ENCODE assay signal across 34 cellular contexts in the genomic region with DNA sequence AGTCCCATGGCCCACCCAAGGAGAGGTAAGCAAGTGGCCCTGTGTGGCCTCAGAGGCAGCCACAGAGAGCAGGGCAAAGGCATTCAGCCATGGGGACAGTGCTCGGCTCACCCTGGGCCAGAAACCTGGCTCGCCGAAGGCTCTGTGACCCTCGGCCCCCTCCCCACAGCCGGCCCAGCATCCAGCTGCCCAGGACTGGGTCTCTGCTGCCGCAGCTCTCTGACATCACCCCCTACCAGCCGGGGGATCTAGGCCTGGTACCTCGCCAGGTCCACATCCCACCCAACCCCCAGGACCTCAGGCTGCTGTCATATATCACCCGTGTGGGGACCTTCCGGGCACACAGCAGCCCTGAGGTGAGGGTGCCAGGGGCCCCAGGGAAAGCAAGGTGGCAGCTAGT. TPM values are rescaled to one million over a fixed set of nuclear protein-coding genes. Genes with fewer than 3 reads are reported as not detected.
A peak's percentile ranks its signal among the peaks of the same experiment; 100 is the strongest.
DNase-seq lines count a peak whose midpoint lies in the region; ATAC-seq and TF ChIP-seq lines count a peak whose summit lies in the region.
"Had no signal": no experiment of that assay in that cellular context is flagged by ENCODE, and none has a peak within 500 bp of the region (broad histone marks: within the 10 kb centered on the region; RNA-seq: fewer than 3 reads in every experiment).

No MANE protein-coding gene starts in this region.

- peaks cover 59% of the 10 kb centered on the region for H3K4me1 ChIP-seq in BLaER1

- no peaks in the 10 kb centered on the region for H3K27me3 ChIP-seq in BLaER1
- H3K27me3 ChIP-seq in CD4-positive, alpha-beta T cell (ENCODE audit: control insufficient read depth, insufficient read depth, low read length), result no peaks in the 10 kb centered on the region

- TF ChIP-seq CTCF in CD4-positive, alpha-beta T cell (IDR thresholded peaks at IDR 0.05), result no peak

- peaks cover 50% of the 10 kb centered on the region for H4K20me1 ChIP-seq in BLaER1

- intact Hi-C loops in CD4-positive, alpha-beta T cell (cut with DNase I, micrococcal nuclease), result loop anchor here in 1 of 2 experiments (10.0 kb wide), 1 partner anchor 98 kb away; a partner anchor contains a TSS

- ATAC-seq in CD4-positive, alpha-beta T cell (ENCODE audit: poor library complexity), result no peak
- no peak for ATAC-seq in T-helper 17 cell
- ATAC-seq in memory B cell (ENCODE audit: low read depth), result no peak
- no peak for ATAC-seq in GM19397 (IDR thresholded peaks at IDR 0.05; ENCODE audit: unreplicated experiment)
- ATAC-seq: A549, GM12878, HepG2, PC-3, T-cell had no signal

- H3K9me3 Mint-ChIP-seq in CD4-positive, alpha-beta T cell, result no peaks in the 10 kb centered on the region
- no peaks in the 10 kb centered on the region for H3K9me3 Mint-ChIP-seq in memory B cell
- H3K9me3 Mint-ChIP-seq: T-cell had no signal

- H3K27me3 Mint-ChIP-seq in CD4-positive, alpha-beta T cell, result no peaks in the 10 kb centered on the region
- no peaks in the 10 kb centered on the region for H3K27me3 Mint-ChIP-seq in T-helper 17 cell
- no peaks in the 10 kb centered on the region for H3K27me3 Mint-ChIP-seq in memory B cell
- H3K27me3 Mint-ChIP-seq: T-cell had no signal

- no peak for DNase-seq in CD4-positive, alpha-beta T cell
- DNase-seq in T-helper 17 cell (no peak), memory B cell (ENCODE audit: low spot score in 2 of 2) (no peak), SHP77 treated with DMSO at 0.1 percent for 48 hours (lab: John Stamatoyannopoulos, UW) (no peak)
- no peak for DNase-seq in activated CD4-positive, alpha-beta T cell treated with anti-CD3 and anti-CD28 coated beads, Interleukin-2, amount 50 U/mL, for 1 hour
- no peak for DNase-seq in effector CD4-positive, alpha-beta T cell
- DNase-seq: AML-193; DMS 273 treated with DMSO at 0.1 percent for 48 hours; DMS79; EL; GDM1; H9; KBM-7; MV-4-11; NCI-H1105; NCI-H1436 treated with DMSO at 0.1 percent for 48 hours; NCI-H187 treated with DMSO at 0.1 percent for 48 hours; NCI-H2107; NCI-H446; NCI-H524 treated with DMSO at 0.1 percent for 48 hours; NCI-H82; NK-92 treated with Interleukin-12 subunit alpha and Interleukin-12 subunit beta, amount 100 ng/mL, for 24 hours; PC-3; Right ventricle myocardium superior; T-cell had no signal

- CTCF ChIA-PET in CD4-positive, alpha-beta T cell (lab: Charles Lee), result interaction anchor here (1.3 kb wide), 1 partner anchor 22 kb away, joined by 5 read pairs; a partner anchor contains a TSS

- peak overlapping the region; percentile 90 for H3K4me2 ChIP-seq in BLaER1
- H3K4me2 ChIP-seq: A549 had no signal

- no peak overlapping the region for H3K27ac ChIP-seq in BLaER1
- no peak overlapping the region for H3K27ac ChIP-seq in CD4-positive, alpha-beta T cell (ENCODE audit: low read depth, low read length)
- H3K27ac ChIP-seq: A549 had no signal

- H3K36me3 Mint-ChIP-seq in CD4-positive, alpha-beta T cell (ENCODE audit: low read depth), result peaks cover 5% of the 10 kb centered on the region
- H3K36me3 Mint-ChIP-seq in T-helper 17 cell (ENCODE audit: low read depth) (peaks cover 3% of the 10 kb centered on the region), memory B cell (no peaks in the 10 kb centered on the region)
- H3K36me3 Mint-ChIP-seq: T-cell had no signal

- no peaks in the 10 kb centered on the region for H3K36me3 ChIP-seq in BLaER1

- H3K4me1 Mint-ChIP-seq in CD4-positive, alpha-beta T cell (ENCODE audit: low read depth), result peaks cover 21% of the 10 kb centered on the region
- H3K4me1 Mint-ChIP-seq in T-helper 17 cell, result peaks cover 17% of the 10 kb centered on the region
- peaks cover 13% of the 10 kb centered on the region for H3K4me1 Mint-ChIP-seq in memory B cell

- H3K4me3 Mint-ChIP-seq in CD4-positive, alpha-beta T cell, result peak overlapping the region; percentile 60
- H3K4me3 Mint-ChIP-seq in T-helper 17 cell, result peak overlapping the region; percentile 25
- H3K4me3 Mint-ChIP-seq in memory B cell, result no peak overlapping the region
- H3K4me3 Mint-ChIP-seq: CD14-positive monocyte had no signal

- no peak overlapping the region for H3K4me3 ChIP-seq in BLaER1
- H3K4me3 ChIP-seq: A549, GM12878 had no signal

- POLR2A ChIA-PET in CD4-positive, alpha-beta T cell (lab: Charles Lee), result no interaction called here

- no peak overlapping the region for H3K27ac Mint-ChIP-seq in CD4-positive, alpha-beta T cell
- H3K27ac Mint-ChIP-seq in T-helper 17 cell, result no peak overlapping the region
- peak overlapping the region; percentile 59 for H3K27ac Mint-ChIP-seq in memory B cell
- H3K27ac Mint-ChIP-seq: CD14-positive monocyte, T-cell had no signal

- H3K9me3 ChIP-seq in BLaER1 (no peaks in the 10 kb centered on the region), T-helper 17 cell (ENCODE audit: control insufficient read depth, low read length, poor library complexity, severe bottlenecking) (no peaks in the 10 kb centered on the region)
- no peaks in the 10 kb centered on the region for H3K9me3 ChIP-seq in CD4-positive, alpha-beta T cell (ENCODE audit: control insufficient read depth, low read length)
- H3K9me3 ChIP-seq: A549 had no signal

- H3K9ac ChIP-seq in BLaER1, result no peak overlapping the region

RNA-seq across cellular contexts. Expression of a gene that starts 2.6 kb away (rescaled TPM):
- 1 to 10 TPM; 4.5 to 5.9 TPM for total RNA-seq in CD4-positive, alpha-beta T cell
- 1 to 10 TPM; 6.6 to 6.7 TPM for total RNA-seq in T-helper 17 cell

RNA-seq across cellular contexts. Expression of a gene that starts 3.0 kb away (rescaled TPM):
- total RNA-seq in CD4-positive, alpha-beta T cell, result 1 to 10 TPM; 1.6 to 2.1 TPM
- 1 to 10 TPM; 3.7 to 4.3 TPM for total RNA-seq in T-helper 17 cell
- total RNA-seq: GM12878, H9, HepG2, HT1080, LHCN-M2 had no signal

RNA-seq across cellular contexts. Expression of a gene that starts 6.1 kb away (rescaled TPM):
- total RNA-seq in CD4-positive, alpha-beta T cell, result under 1 TPM in 1 of 2 experiments, not detected in 1; 0.11 TPM
- under 1 TPM in 1 of 2 donors, not detected in 1; 0.27 TPM for total RNA-seq in T-helper 17 cell
- total RNA-seq: GM12878, HepG2, HT1080, LHCN-M2, MCF 10A, PC-3, Right ventricle myocardium superior had no signal

RNA-seq across cellular contexts. Expression of a gene that starts 22.2 kb away (rescaled TPM):
- total RNA-seq in CD4-positive, alpha-beta T cell, result 1 to 10 TPM; 7.6 to 8.2 TPM
- 10 to 100 TPM in 1 of 2 donors, 1 to 10 TPM in 1; 9.4 to 10.5 TPM for total RNA-seq in T-helper 17 cell
